Comparison of ENCODE assay signal across 8 cellular contexts in genomic region chr6:145814501-145815350, GRCh38. TPM values are rescaled to one million over a fixed set of nuclear protein-coding genes. Genes with fewer than 3 reads are reported as not detected.
DNase-seq lines count a peak whose midpoint lies in the region; ATAC-seq and TF ChIP-seq lines count a peak whose summit lies in the region.

A gene with protein sequence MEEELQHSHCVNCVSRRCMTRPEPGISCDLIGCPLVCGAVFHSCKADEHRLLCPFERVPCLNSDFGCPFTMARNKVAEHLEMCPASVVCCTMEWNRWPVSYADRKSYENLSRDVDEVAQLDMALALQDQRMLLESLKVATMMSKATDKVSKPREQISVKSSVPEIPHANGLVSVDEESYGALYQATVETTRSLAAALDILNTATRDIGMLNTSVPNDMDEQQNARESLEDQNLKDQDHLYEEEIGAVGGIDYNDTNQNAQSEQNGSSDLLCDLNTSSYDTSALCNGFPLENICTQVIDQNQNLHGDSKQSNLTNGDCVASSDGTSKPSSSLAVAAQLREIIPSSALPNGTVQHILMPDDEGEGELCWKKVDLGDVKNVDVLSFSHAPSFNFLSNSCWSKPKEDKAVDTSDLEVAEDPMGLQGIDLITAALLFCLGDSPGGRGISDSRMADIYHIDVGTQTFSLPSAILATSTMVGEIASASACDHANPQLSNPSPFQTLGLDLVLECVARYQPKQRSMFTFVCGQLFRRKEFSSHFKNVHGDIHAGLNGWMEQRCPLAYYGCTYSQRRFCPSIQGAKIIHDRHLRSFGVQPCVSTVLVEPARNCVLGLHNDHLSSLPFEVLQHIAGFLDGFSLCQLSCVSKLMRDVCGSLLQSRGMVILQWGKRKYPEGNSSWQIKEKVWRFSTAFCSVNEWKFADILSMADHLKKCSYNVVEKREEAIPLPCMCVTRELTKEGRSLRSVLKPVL (minus strand): TSS chr6:145814795. CDS start chr6:145806405, 8,390 bp downstream.

- intact Hi-C loops in Right ventricle myocardium inferior (cut with DNase I) = loop anchor here (5.0 to 10.0 kb wide), 3 partner anchors 73 to 730 kb away; partner anchors contain the start of genes RAB32 and SHPRH

- H3K36me3 ChIP-seq in parathyroid adenoma (ENCODE audit: control insufficient read depth, insufficient read depth, low read length) = no peaks in the 10 kb centered on the region
- no peaks in the 10 kb centered on the region for H3K36me3 ChIP-seq in tibial nerve

- ATAC-seq in SK-N-SH treated with all-trans-retinoic acid at 6 μM for 48 hours (peak; percentile 80), Right ventricle myocardium inferior (peak; percentile 98)

- peaks cover 45% of the 10 kb centered on the region for H3K4me1 Mint-ChIP-seq in HFFc6 (ENCODE audit: low read depth)
- peaks cover 43% of the 10 kb centered on the region for H3K4me1 Mint-ChIP-seq in activated naive CD8-positive, alpha-beta T cell treated with anti-CD3 and anti-CD28 coated beads for 36 hours

- TF ChIP-seq CTCF in GM10266 (IDR thresholded peaks at IDR 0.05; ENCODE audit: control insufficient read depth, insufficient read depth, low read depth, missing control alignments) (no peak), HFFc6 (IDR thresholded peaks at IDR 0.05) (peak; percentile 39), parathyroid adenoma (IDR thresholded peaks at IDR 0.05) (no peak), tibial nerve (IDR thresholded peaks at IDR 0.05) (peak in 3 of 5 experiments; percentile 13 to 75 (median 72))

- peak; percentile 78 to 84 for TF ChIP-seq POLR2A in tibial nerve (IDR thresholded peaks at IDR 0.05)

- H3K79me2 ChIP-seq in parathyroid adenoma = peaks cover 13% of the 10 kb centered on the region

- H3K36me3 Mint-ChIP-seq in HFFc6 (ENCODE audit: low read depth) = 0 out of 2 replicates have a peak, but pooled peaks cover 4% of the 10 kb centered on the region
- H3K36me3 Mint-ChIP-seq in activated naive CD8-positive, alpha-beta T cell treated with anti-CD3 and anti-CD28 coated beads for 36 hours = peaks cover 10% of the 10 kb centered on the region

- peak within 1 kb of the TSS; percentile 93 for H2AFZ ChIP-seq in parathyroid adenoma

- no peaks in the 10 kb centered on the region for H3K9me3 ChIP-seq in parathyroid adenoma (ENCODE audit: control insufficient read depth, low read length)
- no peaks in the 10 kb centered on the region for H3K9me3 ChIP-seq in tibial nerve

- H3K4me3 ChIP-seq in parathyroid adenoma (ENCODE audit: low read depth, low read length) (peak within 1 kb of the TSS; percentile 94), tibial nerve (peak within 1 kb of the TSS; percentile 70 to 81 (median 76))

- H3K4me2 ChIP-seq in parathyroid adenoma (ENCODE audit: low read length) = peak within 1 kb of the TSS; percentile 99

- peak within 1 kb of the TSS; percentile 93 for H3K4me3 Mint-ChIP-seq in HFFc6
- peak within 1 kb of the TSS; percentile 88 for H3K4me3 Mint-ChIP-seq in activated naive CD8-positive, alpha-beta T cell treated with anti-CD3 and anti-CD28 coated beads for 36 hours

- H3K9ac ChIP-seq in parathyroid adenoma = peak within 1 kb of the TSS; percentile 69

- TF ChIP-seq EP300 in tibial nerve (IDR thresholded peaks at IDR 0.05) = peak in 1 of 2 donors; percentile 92

- H3K4me1 ChIP-seq in parathyroid adenoma (peaks cover 10% of the 10 kb centered on the region), tibial nerve (peaks cover 0 to 50% (median 11%) of the 10 kb centered on the region in 4 donors)

- WGBS in tibial nerve, 2 donors = 0 to 1% methylated on average over 54 to 66 of the region's 91 CpGs

- peaks cover 3% of the 10 kb centered on the region for H3K27me3 Mint-ChIP-seq in HFFc6 (ENCODE audit: insufficient read depth)
- no peaks in the 10 kb centered on the region for H3K27me3 Mint-ChIP-seq in activated naive CD8-positive, alpha-beta T cell treated with anti-CD3 and anti-CD28 coated beads for 36 hours

- H3K27me3 ChIP-seq in parathyroid adenoma (ENCODE audit: control insufficient read depth, insufficient read depth, low read length) = no peaks in the 10 kb centered on the region
- no peaks in the 10 kb centered on the region for H3K27me3 ChIP-seq in tibial nerve

- H3K27ac Mint-ChIP-seq in HFFc6 = peak within 1 kb of the TSS; percentile 97
- peak within 1 kb of the TSS; percentile 89 for H3K27ac Mint-ChIP-seq in activated naive CD8-positive, alpha-beta T cell treated with anti-CD3 and anti-CD28 coated beads for 36 hours

- DNase-seq in GM10266 (ENCODE audit: extremely low spot score) = peak; percentile 91
- DNase-seq in HFFc6 = peak; percentile 63
- DNase-seq in NAMALWA (ENCODE audit: low spot score) = peak; percentile 91
- DNase-seq in activated naive CD8-positive, alpha-beta T cell treated with anti-CD3 and anti-CD28 coated beads for 36 hours = peak; percentile 88
- peak; percentile 93 for DNase-seq in Right ventricle myocardium inferior (ENCODE audit: missing footprints)
- DNase-seq in tibial nerve (ENCODE audit: low spot score in 2 of 2) = peak; percentile 77 to 86

- peak within 1 kb of the TSS; percentile 94 for H3K27ac ChIP-seq in parathyroid adenoma
- H3K27ac ChIP-seq in tibial nerve = peak within 1 kb of the TSS; percentile 85 to 98 (median 93)

- no peaks in the 10 kb centered on the region for H3K9me3 Mint-ChIP-seq in HFFc6
- peaks cover 3% of the 10 kb centered on the region for H3K9me3 Mint-ChIP-seq in activated naive CD8-positive, alpha-beta T cell treated with anti-CD3 and anti-CD28 coated beads for 36 hours

TF ChIP-seq in SK-N-SH treated with all-trans-retinoic acid at 6 μM for 48 hours, 23 proteins besides CTCF, POLR2A, EP300 and RAD21 (continues in another document):
- TF ChIP-seq CSRNP3 (CRISPR knock-in tag; IDR thresholded peaks at IDR 0.05) = no peak
- no peak for TF ChIP-seq ISL1 (CRISPR knock-in tag; IDR thresholded peaks at IDR 0.05)
- no peak for TF ChIP-seq ZNF70 (CRISPR knock-in tag; IDR thresholded peaks at IDR 0.05)
- no peak for TF ChIP-seq ARNTL (CRISPR knock-in tag; IDR thresholded peaks at IDR 0.05; ENCODE audit: borderline replicate concordance, low read depth)
- no peak for TF ChIP-seq ZNF565 (CRISPR knock-in tag; conservative IDR thresholded peaks at IDR 0.05; ENCODE audit: low read depth)
- no peak for TF ChIP-seq TOX (CRISPR knock-in tag; IDR thresholded peaks at IDR 0.05; ENCODE audit: borderline replicate concordance)
- TF ChIP-seq ESRRG (CRISPR knock-in tag; IDR thresholded peaks at IDR 0.05) = no peak
- TF ChIP-seq CSDC2 (CRISPR knock-in tag; IDR thresholded peaks at IDR 0.05) = 0 out of 2 replicates have a peak, but pooled peaks have one; percentile 45
- no peak for TF ChIP-seq OSR1 (CRISPR knock-in tag; IDR thresholded peaks at IDR 0.05)
- peak; percentile 16; the same call in 1 of the 2 replicates for TF ChIP-seq GLIS3 (CRISPR knock-in tag; IDR thresholded peaks at IDR 0.05)
- TF ChIP-seq, protein P1, sequence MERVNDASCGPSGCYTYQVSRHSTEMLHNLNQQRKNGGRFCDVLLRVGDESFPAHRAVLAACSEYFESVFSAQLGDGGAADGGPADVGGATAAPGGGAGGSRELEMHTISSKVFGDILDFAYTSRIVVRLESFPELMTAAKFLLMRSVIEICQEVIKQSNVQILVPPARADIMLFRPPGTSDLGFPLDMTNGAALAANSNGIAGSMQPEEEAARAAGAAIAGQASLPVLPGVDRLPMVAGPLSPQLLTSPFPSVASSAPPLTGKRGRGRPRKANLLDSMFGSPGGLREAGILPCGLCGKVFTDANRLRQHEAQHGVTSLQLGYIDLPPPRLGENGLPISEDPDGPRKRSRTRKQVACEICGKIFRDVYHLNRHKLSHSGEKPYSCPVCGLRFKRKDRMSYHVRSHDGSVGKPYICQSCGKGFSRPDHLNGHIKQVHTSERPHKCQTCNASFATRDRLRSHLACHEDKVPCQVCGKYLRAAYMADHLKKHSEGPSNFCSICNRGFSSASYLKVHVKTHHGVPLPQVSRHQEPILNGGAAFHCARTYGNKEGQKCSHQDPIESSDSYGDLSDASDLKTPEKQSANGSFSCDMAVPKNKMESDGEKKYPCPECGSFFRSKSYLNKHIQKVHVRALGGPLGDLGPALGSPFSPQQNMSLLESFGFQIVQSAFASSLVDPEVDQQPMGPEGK (CRISPR knock-in tag; IDR thresholded peaks at IDR 0.05; ENCODE audit: borderline replicate concordance) = no peak
- no peak for TF ChIP-seq ZC3H10 (CRISPR knock-in tag; IDR thresholded peaks at IDR 0.05)

RNA-seq across cellular contexts. Expression of the gene that starts here (rescaled TPM):
- 10 to 100 TPM; 12.7 to 14.9 (median 13.9) TPM for total RNA-seq in HFFc6 (2021; fragmentation: NEBNext Ultra II Directional; extraction: Animal tissue kit (Norgen Biotek cat#: 25700))
- total RNA-seq in activated naive CD8-positive, alpha-beta T cell treated with anti-CD3 and anti-CD28 coated beads for 36 hours = 1 to 10 TPM; 3.7 to 4.1 TPM
- total RNA-seq in Right ventricle myocardium inferior = 13.1 TPM
- 1 to 10 TPM; 6.8 to 9.6 (median 8.2) TPM for total RNA-seq in tibial nerve

Comparison
In these comparisons a context has a peak if more than half of its experiments do, and no peak if none do; other contexts are left out.
1. Peak in every context shown above with its lines: DNase-seq, ATAC-seq, H3K4me3 ChIP-seq and H3K27ac ChIP-seq.
2. CTCF ChIP-seq: peak in HFFc6 (single experiment) and tibial nerve (3 of 5); none in GM10266 (single experiment) and parathyroid adenoma (single experiment).